Comparison of ENCODE assay signal across 1 cellular context in genomic region chr17:72373910-72374741, GRCh38.
TF ChIP-seq lines count a peak whose summit lies in the region.

No MANE protein-coding gene starts in this region.

TF ChIP-seq in IMR-90, 13 proteins besides CTCF, POLR2A, EP300 and RAD21:
- TF ChIP-seq CEBPB (IDR thresholded peaks at IDR 0.05; ENCODE audit: low read depth, low read length) (no peak), SMC3 (IDR thresholded peaks at IDR 0.05; ENCODE audit: low read depth, low read length) (no peak), MAZ (IDR thresholded peaks at IDR 0.05; ENCODE audit: borderline replicate concordance, low read depth, low read length) (no peak), RFX5 (IDR thresholded peaks at IDR 0.05; ENCODE audit: low read depth, low read length) (no peak), CHD1 (IDR thresholded peaks at IDR 0.05; ENCODE audit: low read depth, low read length) (no peak), MXI1 (IDR thresholded peaks at IDR 0.05; ENCODE audit: borderline replicate concordance, low read depth, low read length) (no peak), FOS (IDR thresholded peaks at IDR 0.05; ENCODE audit: low read depth, low read length) (no peak), NFE2L2 (IDR thresholded peaks at IDR 0.05; ENCODE audit: low read depth, low read length) (no peak)
